ENCODE assay signal across 17 cellular contexts in genomic region chr9:120353501-120353900, GRCh38.
DNase-seq lines count a peak whose midpoint lies in the region; ATAC-seq, FAIRE-seq and TF ChIP-seq lines count a peak whose summit lies in the region.
"Had no signal": no experiment of that assay in that cellular context is flagged by ENCODE, and none has a peak within 500 bp of the region (broad histone marks: within the 10 kb centered on the region; RNA-seq: fewer than 3 reads in every experiment).

No MANE protein-coding gene starts in this region.

- TF ChIP-seq CTCF in BJ (IDR thresholded peaks at IDR 0.05; ENCODE audit: insufficient read depth, low read depth, low read length) (no peak), astrocyte (IDR thresholded peaks at IDR 0.05; ENCODE audit: insufficient read depth, low read depth, low read length) (no peak), mesothelial cell of epicardium (IDR thresholded peaks at IDR 0.05; ENCODE audit: unreplicated experiment) (no peak)

- H3K4me3 ChIP-seq in BJ (ENCODE audit: low read depth, low read length) = no peak overlapping the region
- H3K4me3 ChIP-seq in GM23248 = no peak overlapping the region
- H3K4me3 ChIP-seq in astrocyte (ENCODE audit: insufficient read depth, low read depth, low read length) = no peak overlapping the region
- H3K4me3 ChIP-seq: thoracic aorta had no signal

- CTCF ChIA-PET in BJ (lab: Yijun Ruan, JAX) = interaction anchor here (1.1 to 3.0 kb wide), 3 partner anchors 10 to 797 kb away, joined by 4 to 16 read pairs (median 7); no protein-coding TSS in a partner anchor

- H3K4me3 Mint-ChIP-seq in astrocyte (ENCODE audit: unreplicated experiment) (no peak overlapping the region), mesothelial cell of epicardium (no peak overlapping the region)
- H3K4me3 Mint-ChIP-seq: activated CD8-positive, alpha-beta T cell treated with anti-CD3 and anti-CD28 coated beads, Interleukin-2, amount 10 ng/mL, durations not matched to agents 7 days and 5 days; activated T-helper 1 cell treated with anti-CD3 and anti-CD28 coated beads, Interleukin-12 subunit alpha, Interleukin-12 subunit beta, Interleukin-2, Interleukin-4 antibody, amounts not matched to agents 30 ng/mL and 10 ng/mL and 1 ng/mL, durations not matched to agents 14 hours and 24 hours and 36 hours; CD14-positive monocyte; T-helper 2 cell treated with Interferon-gamma antibody and Interleukin-4, amounts not matched to agents 5 μg/mL and 100 μg/mL, for 36 hours had no signal

- H3K4me2 ChIP-seq in GM23248 (ENCODE audit: unreplicated experiment) (no peak overlapping the region), astrocyte (ENCODE audit: low read length) (no peak overlapping the region)

- H3K9ac ChIP-seq in GM23248 (no peak overlapping the region), astrocyte (ENCODE audit: low read length) (no peak overlapping the region)

- no peaks in the 10 kb centered on the region for H3F3A ChIP-seq in GM23248 (ENCODE audit: insufficient read depth)

- H3K27ac Mint-ChIP-seq in astrocyte (ENCODE audit: unreplicated experiment) (no peak overlapping the region), mesothelial cell of epicardium (peak overlapping the region; percentile 55)
- H3K27ac Mint-ChIP-seq: activated CD8-positive, alpha-beta T cell treated with anti-CD3 and anti-CD28 coated beads, Interleukin-2, amount 10 ng/mL, durations not matched to agents 7 days and 5 days; activated T-helper 1 cell treated with anti-CD3 and anti-CD28 coated beads, Interleukin-12 subunit alpha, Interleukin-12 subunit beta, Interleukin-2, Interleukin-4 antibody, amounts not matched to agents 30 ng/mL and 10 ng/mL and 1 ng/mL, durations not matched to agents 14 hours and 24 hours and 36 hours; CD14-positive monocyte; T-helper 2 cell treated with Interferon-gamma antibody and Interleukin-4, amounts not matched to agents 5 μg/mL and 100 μg/mL, for 36 hours had no signal

- H3K9me3 ChIP-seq in GM23248 (ENCODE audit: low read depth) (no peaks in the 10 kb centered on the region), astrocyte (ENCODE audit: insufficient read depth, low read depth, low read length) (peaks cover 7% of the 10 kb centered on the region)
- H3K9me3 ChIP-seq: thoracic aorta had no signal

- H3K27ac ChIP-seq in GM23248 = no peak overlapping the region
- no peak overlapping the region for H3K27ac ChIP-seq in astrocyte (ENCODE audit: low read depth, low read length)
- H3K27ac ChIP-seq: thoracic aorta had no signal

- H3K27me3 ChIP-seq in BJ (ENCODE audit: control insufficient read depth, insufficient read depth, low read length) = no peaks in the 10 kb centered on the region
- H3K27me3 ChIP-seq in GM23248 (replicated peaks; ENCODE audit: insufficient read depth) = no peaks in the 10 kb centered on the region
- H3K27me3 ChIP-seq in astrocyte (ENCODE audit: insufficient read depth, low read length) = no peaks in the 10 kb centered on the region

- no peak for FAIRE-seq in astrocyte (lab: Jason Lieb, UNC)

- H3K4me1 Mint-ChIP-seq in astrocyte (ENCODE audit: low read depth, unreplicated experiment) = no peaks in the 10 kb centered on the region
- H3K4me1 Mint-ChIP-seq in mesothelial cell of epicardium = peaks cover 27% of the 10 kb centered on the region
- H3K4me1 Mint-ChIP-seq: CD14-positive monocyte had no signal

- H3K36me3 Mint-ChIP-seq in astrocyte (ENCODE audit: low read depth, unreplicated experiment) (no peaks in the 10 kb centered on the region), mesothelial cell of epicardium (no peaks in the 10 kb centered on the region)
- H3K36me3 Mint-ChIP-seq: CD14-positive monocyte had no signal

- peaks cover 5% of the 10 kb centered on the region; the same call in 1 of the 2 replicates for H3K4me1 ChIP-seq in GM23248 (ENCODE audit: insufficient read depth)
- no peaks in the 10 kb centered on the region for H3K4me1 ChIP-seq in astrocyte (ENCODE audit: insufficient read depth, low read length)

- H3K36me3 ChIP-seq in BJ (ENCODE audit: control insufficient read depth, insufficient read depth, low read length) (no peaks in the 10 kb centered on the region), GM23248 (ENCODE audit: low read depth) (no peaks in the 10 kb centered on the region), astrocyte (ENCODE audit: insufficient read depth, low read length) (no peaks in the 10 kb centered on the region)
- H3K36me3 ChIP-seq: thoracic aorta had no signal

- no peaks in the 10 kb centered on the region for H3K9me2 ChIP-seq in GM23248 (ENCODE audit: insufficient read depth)

- H2AFZ ChIP-seq in GM23248 = no peak overlapping the region
- peak overlapping the region; percentile 53 for H2AFZ ChIP-seq in astrocyte (ENCODE audit: low read depth, low read length)

- no peaks in the 10 kb centered on the region for H3K79me2 ChIP-seq in GM23248 (ENCODE audit: insufficient read depth)
- H3K79me2 ChIP-seq in astrocyte (ENCODE audit: insufficient read depth, low read length) = no peaks in the 10 kb centered on the region

- peaks cover 3% of the 10 kb centered on the region for H3K9me3 Mint-ChIP-seq in astrocyte (ENCODE audit: unreplicated experiment)
- H3K9me3 Mint-ChIP-seq in mesothelial cell of epicardium = peaks cover 9% of the 10 kb centered on the region

- in situ Hi-C loops in GM23248 (cut with MboI) = no loop called here

- DNase-seq in BJ (ENCODE audit: low read depth) (peak; percentile 19), GM23248 (peak; percentile 75), astrocyte (ENCODE audit: low read depth) (peak; percentile 50), mesothelial cell of epicardium (ENCODE audit: low spot score in 2 of 2, unreplicated experiment in 2 of 2) (no peak), DMS114 treated with DMSO at 0.1 percent for 48 hours (lab: John Stamatoyannopoulos, UW; ENCODE audit: unreplicated experiment) (no peak), mucosa of gallbladder (ENCODE audit: low spot score) (no peak)
- DNase-seq: activated CD8-positive, alpha-beta T cell treated with anti-CD3 and anti-CD28 coated beads, Interleukin-2, amount 10 ng/mL, durations not matched to agents 7 days and 5 days; DMS53; effector CD8-positive, alpha-beta T cell; NCI-H187 treated with DMSO at 0.1 percent for 48 hours; NCI-H526; SHP77 treated with DMSO at 0.1 percent for 48 hours had no signal

- H4K20me1 ChIP-seq in GM23248 (ENCODE audit: insufficient read depth) = no peaks in the 10 kb centered on the region
- H4K20me1 ChIP-seq in astrocyte (ENCODE audit: insufficient read depth, low read length) = no peaks in the 10 kb centered on the region

- 25 to 32% methylated on average over 5 of the region's 5 CpGs for WGBS in GM23248 (ENCODE audit: low coverage in 1 of 2, low lambda C conversion rate in 2 of 2, missing lambda C conversion rate in 2 of 2), 2 experiments

- ATAC-seq in HG02798 (IDR thresholded peaks at IDR 0.05; ENCODE audit: poor library complexity, unreplicated experiment) = no peak
- ATAC-seq: activated CD8-positive, alpha-beta T cell treated with anti-CD3 and anti-CD28 coated beads, Interleukin-2, amount 10 ng/mL, durations not matched to agents 7 days and 5 days had no signal

- POLR2A ChIA-PET in BJ (lab: Charles Lee) = no interaction called here

- peaks cover 6% of the 10 kb centered on the region for H3K27me3 Mint-ChIP-seq in astrocyte (ENCODE audit: low read depth, unreplicated experiment)
- no peaks in the 10 kb centered on the region for H3K27me3 Mint-ChIP-seq in mesothelial cell of epicardium (ENCODE audit: low read depth)

Comparison
In these comparisons a context has a peak if more than half of its experiments do, and no peak if none do; other contexts are left out.
1. DNase-seq: peak in BJ (single experiment), GM23248 (single experiment) and astrocyte (single experiment); none in mesothelial cell of epicardium (0 of 2), DMS114 treated with DMSO at 0.1 percent for 48 hours (single experiment) and mucosa of gallbladder (single experiment).